In genomic region chr7:93044147-93044810, GRCh38 we compare ENCODE assay signal across 13 cellular contexts.
A peak's percentile ranks its signal among the peaks of the same experiment; 100 is the strongest.
DNase-seq lines count a peak whose midpoint lies in the region; ATAC-seq, FAIRE-seq and TF ChIP-seq lines count a peak whose summit lies in the region.
"Had no signal": no experiment of that assay in that cellular context is flagged by ENCODE, and none has a peak within 500 bp of the region (broad histone marks: within the 10 kb centered on the region; RNA-seq: fewer than 3 reads in every experiment).

No MANE protein-coding gene starts in this region.

- TF ChIP-seq RAD21 in HepG2 (CRISPR knock-in tag; IDR thresholded peaks at IDR 0.05) = no peak

- no peaks in the 10 kb centered on the region for H3K79me2 ChIP-seq in HepG2 (ENCODE audit: insufficient read depth, low read length)

- in situ Hi-C loops in HepG2 (cut with HindIII; ENCODE audit: extremely low pct_ligation_motif_present, low pct_unique_long_range_greater_than_20kb) = no loop called here

- TF ChIP-seq EP300 in HepG2 (IDR thresholded peaks at IDR 0.05; ENCODE audit: low read depth in 2 of 2, low read length in 2 of 2) (no peak), HepG2 (CRISPR knock-in tag; IDR thresholded peaks at IDR 0.05; ENCODE audit: borderline replicate concordance) (no peak)

- H3K9ac ChIP-seq in skeletal muscle satellite cell (ENCODE audit: low read depth, low read length) (peak overlapping the region; percentile 84), HepG2 (ENCODE audit: insufficient read depth, low read depth, low read length) (no peak overlapping the region)

- peak overlapping the region; percentile 96 for H3K27ac ChIP-seq in foreskin keratinocyte
- no peak overlapping the region for H3K27ac ChIP-seq in HepG2 (ENCODE audit: extremely low read length, insufficient read depth, low read length)
- H3K27ac ChIP-seq: adrenal gland, gastrocnemius medialis had no signal

- TF ChIP-seq POLR2A in HepG2 (IDR thresholded peaks at IDR 0.05; ENCODE audit: insufficient read depth in 1 of 2, low read depth in 2 of 2, low read length in 2 of 2) = no peak

- H3K9me3 Mint-ChIP-seq in HFFc6 = no peaks in the 10 kb centered on the region
- H3K9me3 Mint-ChIP-seq: stimulated activated naive B cell treated with anti-CD40 and anti-IgM and Interleukin-4, amounts not matched to agents 10 μg/mL and 1 μg/mL and 100 μg/mL, for 72 hours had no signal

- H3K4me1 Mint-ChIP-seq in HFFc6 (ENCODE audit: low read depth) = peaks cover 71% of the 10 kb centered on the region
- H3K4me1 Mint-ChIP-seq: stimulated activated naive B cell treated with anti-CD40 and anti-IgM and Interleukin-4, amounts not matched to agents 10 μg/mL and 1 μg/mL and 100 μg/mL, for 72 hours; T-helper 17 cell had no signal

- POLR2A ChIA-PET in HepG2 (lab: Yijun Ruan, JAX) = no interaction called here

- no peaks in the 10 kb centered on the region for H3K36me3 ChIP-seq in skeletal muscle satellite cell (ENCODE audit: insufficient read depth, low read length)
- H3K36me3 ChIP-seq in HepG2 (replicated peaks in 1 of 2; ENCODE audit: control insufficient read depth in 1 of 2, insufficient read depth in 2 of 2, low read length in 2 of 2) = no peaks in the 10 kb centered on the region
- H3K36me3 ChIP-seq: adrenal gland, gastrocnemius medialis had no signal

- H3K36me3 Mint-ChIP-seq in HFFc6 (ENCODE audit: low read depth) = no peaks in the 10 kb centered on the region
- H3K36me3 Mint-ChIP-seq: stimulated activated naive B cell treated with anti-CD40 and anti-IgM and Interleukin-4, amounts not matched to agents 10 μg/mL and 1 μg/mL and 100 μg/mL, for 72 hours had no signal

- H3K4me2 ChIP-seq in skeletal muscle satellite cell (ENCODE audit: low read length) (peak overlapping the region; percentile 86), HepG2 (ENCODE audit: low read depth, low read length) (no peak overlapping the region)

- ATAC-seq in foreskin keratinocyte = peak; percentile 10
- ATAC-seq in HepG2 = no peak
- ATAC-seq: activated CD8-positive, alpha-beta T cell treated with anti-CD3 and anti-CD28 coated beads, Interleukin-2, amount 10 ng/mL, durations not matched to agents 7 days and 5 days; gastrocnemius medialis; stimulated activated naive B cell treated with anti-CD40 and anti-IgM and Interleukin-4, amounts not matched to agents 10 μg/mL and 1 μg/mL and 100 μg/mL, for 72 hours; T-helper 17 cell had no signal

- CTCF ChIA-PET in HepG2 (lab: Yijun Ruan, JAX; ENCODE audit: low intra/inter-chr PET ratio, low total read pairs) = no interaction called here

- intact Hi-C loops in HepG2 (cut with micrococcal nuclease; ENCODE audit: unreplicated experiment) = no loop called here

- no peaks in the 10 kb centered on the region for H3K27me3 ChIP-seq in foreskin keratinocyte
- H3K27me3 ChIP-seq in skeletal muscle satellite cell (ENCODE audit: control insufficient read depth, insufficient read depth, low read length) = no peaks in the 10 kb centered on the region
- peaks cover 0 to 7% of the 10 kb centered on the region in 2 experiments; a peak in 2 of 5 replicates for H3K27me3 ChIP-seq in HepG2 (ENCODE audit: control insufficient read depth in 1 of 2, insufficient read depth in 2 of 2, low read length in 2 of 2)
- H3K27me3 ChIP-seq: adrenal gland, gastrocnemius medialis had no signal

- H2AFZ ChIP-seq in HepG2 (ENCODE audit: low read length) = no peak overlapping the region

- peaks cover 26% of the 10 kb centered on the region for H3K4me1 ChIP-seq in foreskin keratinocyte
- H3K4me1 ChIP-seq in skeletal muscle satellite cell (ENCODE audit: control insufficient read depth, insufficient read depth, low read length) = peaks cover 47% of the 10 kb centered on the region
- peaks cover 21% of the 10 kb centered on the region for H3K4me1 ChIP-seq in HepG2 (ENCODE audit: insufficient read depth, low read length)
- H3K4me1 ChIP-seq: adrenal gland, gastrocnemius medialis had no signal

- peak overlapping the region; percentile 88 for H3K4me3 Mint-ChIP-seq in HFFc6
- H3K4me3 Mint-ChIP-seq: activated CD8-positive, alpha-beta T cell treated with anti-CD3 and anti-CD28 coated beads, Interleukin-2, amount 10 ng/mL, durations not matched to agents 7 days and 5 days; stimulated activated naive B cell treated with anti-CD40 and anti-IgM and Interleukin-4, amounts not matched to agents 10 μg/mL and 1 μg/mL and 100 μg/mL, for 72 hours; T-helper 17 cell had no signal

- DNase-seq in HFFc6 = peak; percentile 35
- DNase-seq in amniotic epithelial cell (ENCODE audit: low read depth) = peak; percentile 29
- DNase-seq in foreskin keratinocyte = peak; percentile 92 to 98
- DNase-seq in HepG2 (ENCODE audit: low spot score) = no peak
- no peak for DNase-seq in hippocampal formation (lab: John Stamatoyannopoulos, UW)
- DNase-seq in H4 (ENCODE audit: low spot score) = no peak
- DNase-seq: activated CD8-positive, alpha-beta T cell treated with anti-CD3 and anti-CD28 coated beads, Interleukin-2, amount 10 ng/mL, durations not matched to agents 7 days and 5 days; adrenal gland; gastrocnemius medialis; NCI-H1417 treated with DMSO at 0.1 percent for 48 hours; stimulated activated naive B cell treated with anti-CD40 and anti-IgM and Interleukin-4, amounts not matched to agents 10 μg/mL and 1 μg/mL and 100 μg/mL, for 72 hours; T-helper 17 cell had no signal

- no peaks in the 10 kb centered on the region for H4K20me1 ChIP-seq in HepG2 (ENCODE audit: insufficient read depth, low read length)

- WGBS in HepG2 (ENCODE audit: low lambda C conversion rate) = 26% methylated on average over 5 of the region's 6 CpGs

- no TSS peak for BruUV-seq in HepG2 (replicated peaks; lab: Mats Ljungman, UMichigan)

- no peak for FAIRE-seq in HepG2 (lab: Jason Lieb, UNC)

- no peaks in the 10 kb centered on the region for H3K9me3 ChIP-seq in skeletal muscle satellite cell (replicated peaks; ENCODE audit: low read length)
- no peaks in the 10 kb centered on the region for H3K9me3 ChIP-seq in HepG2 (ENCODE audit: low read length)
- H3K9me3 ChIP-seq: adrenal gland, gastrocnemius medialis had no signal

- H3K27ac Mint-ChIP-seq in HFFc6 = peak overlapping the region; percentile 86
- H3K27ac Mint-ChIP-seq: activated CD8-positive, alpha-beta T cell treated with anti-CD3 and anti-CD28 coated beads, Interleukin-2, amount 10 ng/mL, durations not matched to agents 7 days and 5 days; stimulated activated naive B cell treated with anti-CD40 and anti-IgM and Interleukin-4, amounts not matched to agents 10 μg/mL and 1 μg/mL and 100 μg/mL, for 72 hours; T-helper 17 cell had no signal

- peak overlapping the region; percentile 60 for H3K4me3 ChIP-seq in skeletal muscle satellite cell (ENCODE audit: low read length)
- no peak overlapping the region for H3K4me3 ChIP-seq in HepG2 (replicated peaks in 1 of 3; ENCODE audit: insufficient read depth in 1 of 3, low read depth in 2 of 3, low read length in 3 of 3)
- H3K4me3 ChIP-seq: adrenal gland, gastrocnemius medialis had no signal

- TF ChIP-seq CTCF in HFFc6 (IDR thresholded peaks at IDR 0.05) = no peak
- no peak for TF ChIP-seq CTCF in foreskin keratinocyte (conservative IDR thresholded peaks at IDR 0.05)
- no peak for TF ChIP-seq CTCF in HepG2 (CRISPR knock-in tag; IDR thresholded peaks at IDR 0.05)

- H3K27me3 Mint-ChIP-seq in HFFc6 (ENCODE audit: insufficient read depth) = no peaks in the 10 kb centered on the region; the same call in 1 of the 2 replicates

TF ChIP-seq in HepG2, 621 proteins besides CTCF, POLR2A, EP300 and RAD21:
- TF ChIP-seq ZNF616 (CRISPR knock-in tag; IDR thresholded peaks at IDR 0.05; ENCODE audit: low read depth) = no peak
- no peak for TF ChIP-seq ELK4 (CRISPR knock-in tag; IDR thresholded peaks at IDR 0.05; ENCODE audit: borderline replicate concordance)
- no peak for TF ChIP-seq NFE2L2 (IDR thresholded peaks at IDR 0.05; ENCODE audit: low read length)
- no peak for TF ChIP-seq ZBTB26 (CRISPR knock-in tag; IDR thresholded peaks at IDR 0.05; ENCODE audit: borderline replicate concordance)
- no peak for TF ChIP-seq ZBTB7A (CRISPR knock-in tag; IDR thresholded peaks at IDR 0.05)
- no peak for TF ChIP-seq TCF7L2 (IDR thresholded peaks at IDR 0.05; ENCODE audit: low read depth, low read length)
- no peak for TF ChIP-seq ZNF264 (CRISPR knock-in tag; IDR thresholded peaks at IDR 0.05)
- TF ChIP-seq FOXP1 (IDR thresholded peaks at IDR 0.05) = no peak
- TF ChIP-seq FOXP1 (CRISPR knock-in tag; IDR thresholded peaks at IDR 0.05) = no peak

Comparison
In these comparisons a context has a peak if more than half of its experiments do, and no peak if none do; other contexts are left out.
1. DNase-seq: peak in HFFc6 (single experiment), amniotic epithelial cell (single experiment) and foreskin keratinocyte (2 of 2); none in HepG2 (single experiment), hippocampal formation (0 of 2) and H4 (single experiment).